In genomic region chr5:163505475-163506457, GRCh38 we compare ENCODE assay signal across 1 cellular context.
TF ChIP-seq lines count a peak whose summit lies in the region.

MAT2B (plus strand) TSS chr5:163505619; CDS start chr5:163505687, 68 bp downstream.

TF ChIP-seq in GM12878, 131 proteins besides CTCF, POLR2A, EP300 and RAD21 (continued from another document and continues in another):
- TF ChIP-seq, protein P1, sequence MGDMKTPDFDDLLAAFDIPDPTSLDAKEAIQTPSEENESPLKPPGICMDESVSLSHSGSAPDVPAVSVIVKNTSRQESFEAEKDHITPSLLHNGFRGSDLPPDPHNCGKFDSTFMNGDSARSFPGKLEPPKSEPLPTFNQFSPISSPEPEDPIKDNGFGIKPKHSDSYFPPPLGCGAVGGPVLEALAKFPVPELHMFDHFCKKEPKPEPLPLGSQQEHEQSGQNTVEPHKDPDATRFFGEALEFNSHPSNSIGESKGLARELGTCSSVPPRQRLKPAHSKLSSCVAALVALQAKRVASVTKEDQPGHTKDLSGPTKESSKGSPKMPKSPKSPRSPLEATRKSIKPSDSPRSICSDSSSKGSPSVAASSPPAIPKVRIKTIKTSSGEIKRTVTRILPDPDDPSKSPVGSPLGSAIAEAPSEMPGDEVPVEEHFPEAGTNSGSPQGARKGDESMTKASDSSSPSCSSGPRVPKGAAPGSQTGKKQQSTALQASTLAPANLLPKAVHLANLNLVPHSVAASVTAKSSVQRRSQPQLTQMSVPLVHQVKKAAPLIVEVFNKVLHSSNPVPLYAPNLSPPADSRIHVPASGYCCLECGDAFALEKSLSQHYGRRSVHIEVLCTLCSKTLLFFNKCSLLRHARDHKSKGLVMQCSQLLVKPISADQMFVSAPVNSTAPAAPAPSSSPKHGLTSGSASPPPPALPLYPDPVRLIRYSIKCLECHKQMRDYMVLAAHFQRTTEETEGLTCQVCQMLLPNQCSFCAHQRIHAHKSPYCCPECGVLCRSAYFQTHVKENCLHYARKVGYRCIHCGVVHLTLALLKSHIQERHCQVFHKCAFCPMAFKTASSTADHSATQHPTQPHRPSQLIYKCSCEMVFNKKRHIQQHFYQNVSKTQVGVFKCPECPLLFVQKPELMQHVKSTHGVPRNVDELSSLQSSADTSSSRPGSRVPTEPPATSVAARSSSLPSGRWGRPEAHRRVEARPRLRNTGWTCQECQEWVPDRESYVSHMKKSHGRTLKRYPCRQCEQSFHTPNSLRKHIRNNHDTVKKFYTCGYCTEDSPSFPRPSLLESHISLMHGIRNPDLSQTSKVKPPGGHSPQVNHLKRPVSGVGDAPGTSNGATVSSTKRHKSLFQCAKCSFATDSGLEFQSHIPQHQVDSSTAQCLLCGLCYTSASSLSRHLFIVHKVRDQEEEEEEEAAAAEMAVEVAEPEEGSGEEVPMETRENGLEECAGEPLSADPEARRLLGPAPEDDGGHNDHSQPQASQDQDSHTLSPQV (IDR thresholded peaks at IDR 0.05) = no peak; the same call in 1 of the 2 replicates
- TF ChIP-seq KDM1A (IDR thresholded peaks at IDR 0.05; ENCODE audit: borderline replicate concordance) = no peak
- no peak for TF ChIP-seq SUPT20H (IDR thresholded peaks at IDR 0.05; ENCODE audit: borderline replicate concordance, control insufficient read depth, low read depth, low read length)
- TF ChIP-seq BACH1 (IDR thresholded peaks at IDR 0.05; ENCODE audit: borderline replicate concordance) = peak; percentile 86
- no peak for TF ChIP-seq USF1 (IDR thresholded peaks at IDR 0.05; ENCODE audit: borderline replicate concordance, extremely low read length, insufficient read depth, low read depth, low read length)
- peak; percentile 75 for TF ChIP-seq SIN3A (IDR thresholded peaks at IDR 0.05; ENCODE audit: low read depth, low read length)
- TF ChIP-seq IKZF1 (conservative IDR thresholded peaks at IDR 0.05) = peak; percentile 91
- peak; percentile 76 for TF ChIP-seq GABPA (IDR thresholded peaks at IDR 0.05; ENCODE audit: low read depth)
- no peak for TF ChIP-seq MTA3 (IDR thresholded peaks at IDR 0.05; ENCODE audit: borderline replicate concordance, low read length)
- no peak for TF ChIP-seq IRF5 (IDR thresholded peaks at IDR 0.05; ENCODE audit: borderline replicate concordance)
- peak; percentile 95 for TF ChIP-seq NBN (IDR thresholded peaks at IDR 0.05)
- TF ChIP-seq YY1 (IDR thresholded peaks at IDR 0.05; ENCODE audit: low read depth, low read length) = peak; percentile 64
- TF ChIP-seq, protein P2, sequence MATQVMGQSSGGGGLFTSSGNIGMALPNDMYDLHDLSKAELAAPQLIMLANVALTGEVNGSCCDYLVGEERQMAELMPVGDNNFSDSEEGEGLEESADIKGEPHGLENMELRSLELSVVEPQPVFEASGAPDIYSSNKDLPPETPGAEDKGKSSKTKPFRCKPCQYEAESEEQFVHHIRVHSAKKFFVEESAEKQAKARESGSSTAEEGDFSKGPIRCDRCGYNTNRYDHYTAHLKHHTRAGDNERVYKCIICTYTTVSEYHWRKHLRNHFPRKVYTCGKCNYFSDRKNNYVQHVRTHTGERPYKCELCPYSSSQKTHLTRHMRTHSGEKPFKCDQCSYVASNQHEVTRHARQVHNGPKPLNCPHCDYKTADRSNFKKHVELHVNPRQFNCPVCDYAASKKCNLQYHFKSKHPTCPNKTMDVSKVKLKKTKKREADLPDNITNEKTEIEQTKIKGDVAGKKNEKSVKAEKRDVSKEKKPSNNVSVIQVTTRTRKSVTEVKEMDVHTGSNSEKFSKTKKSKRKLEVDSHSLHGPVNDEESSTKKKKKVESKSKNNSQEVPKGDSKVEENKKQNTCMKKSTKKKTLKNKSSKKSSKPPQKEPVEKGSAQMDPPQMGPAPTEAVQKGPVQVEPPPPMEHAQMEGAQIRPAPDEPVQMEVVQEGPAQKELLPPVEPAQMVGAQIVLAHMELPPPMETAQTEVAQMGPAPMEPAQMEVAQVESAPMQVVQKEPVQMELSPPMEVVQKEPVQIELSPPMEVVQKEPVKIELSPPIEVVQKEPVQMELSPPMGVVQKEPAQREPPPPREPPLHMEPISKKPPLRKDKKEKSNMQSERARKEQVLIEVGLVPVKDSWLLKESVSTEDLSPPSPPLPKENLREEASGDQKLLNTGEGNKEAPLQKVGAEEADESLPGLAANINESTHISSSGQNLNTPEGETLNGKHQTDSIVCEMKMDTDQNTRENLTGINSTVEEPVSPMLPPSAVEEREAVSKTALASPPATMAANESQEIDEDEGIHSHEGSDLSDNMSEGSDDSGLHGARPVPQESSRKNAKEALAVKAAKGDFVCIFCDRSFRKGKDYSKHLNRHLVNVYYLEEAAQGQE (IDR thresholded peaks at IDR 0.05; ENCODE audit: low read depth, low read length) = no peak
- TF ChIP-seq EGR1 (IDR thresholded peaks at IDR 0.05; ENCODE audit: borderline replicate concordance in 1 of 2, low read depth in 2 of 2, low read length in 2 of 2) = peak in 1 of 2 experiments; percentile 82; a peak in 2 of 3 replicates
- no peak; the same call in 1 of the 2 replicates for TF ChIP-seq RB1 (IDR thresholded peaks at IDR 0.05; ENCODE audit: borderline replicate concordance)
- TF ChIP-seq, protein P3, sequence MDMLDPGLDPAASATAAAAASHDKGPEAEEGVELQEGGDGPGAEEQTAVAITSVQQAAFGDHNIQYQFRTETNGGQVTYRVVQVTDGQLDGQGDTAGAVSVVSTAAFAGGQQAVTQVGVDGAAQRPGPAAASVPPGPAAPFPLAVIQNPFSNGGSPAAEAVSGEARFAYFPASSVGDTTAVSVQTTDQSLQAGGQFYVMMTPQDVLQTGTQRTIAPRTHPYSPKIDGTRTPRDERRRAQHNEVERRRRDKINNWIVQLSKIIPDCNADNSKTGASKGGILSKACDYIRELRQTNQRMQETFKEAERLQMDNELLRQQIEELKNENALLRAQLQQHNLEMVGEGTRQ (IDR thresholded peaks at IDR 0.05; ENCODE audit: borderline replicate concordance, low read depth, low read length) = no peak
- TF ChIP-seq ZBED1 (IDR thresholded peaks at IDR 0.05; ENCODE audit: borderline replicate concordance) = 0 out of 2 replicates have a peak, but pooled peaks have one; percentile 17
- TF ChIP-seq, protein P4, sequence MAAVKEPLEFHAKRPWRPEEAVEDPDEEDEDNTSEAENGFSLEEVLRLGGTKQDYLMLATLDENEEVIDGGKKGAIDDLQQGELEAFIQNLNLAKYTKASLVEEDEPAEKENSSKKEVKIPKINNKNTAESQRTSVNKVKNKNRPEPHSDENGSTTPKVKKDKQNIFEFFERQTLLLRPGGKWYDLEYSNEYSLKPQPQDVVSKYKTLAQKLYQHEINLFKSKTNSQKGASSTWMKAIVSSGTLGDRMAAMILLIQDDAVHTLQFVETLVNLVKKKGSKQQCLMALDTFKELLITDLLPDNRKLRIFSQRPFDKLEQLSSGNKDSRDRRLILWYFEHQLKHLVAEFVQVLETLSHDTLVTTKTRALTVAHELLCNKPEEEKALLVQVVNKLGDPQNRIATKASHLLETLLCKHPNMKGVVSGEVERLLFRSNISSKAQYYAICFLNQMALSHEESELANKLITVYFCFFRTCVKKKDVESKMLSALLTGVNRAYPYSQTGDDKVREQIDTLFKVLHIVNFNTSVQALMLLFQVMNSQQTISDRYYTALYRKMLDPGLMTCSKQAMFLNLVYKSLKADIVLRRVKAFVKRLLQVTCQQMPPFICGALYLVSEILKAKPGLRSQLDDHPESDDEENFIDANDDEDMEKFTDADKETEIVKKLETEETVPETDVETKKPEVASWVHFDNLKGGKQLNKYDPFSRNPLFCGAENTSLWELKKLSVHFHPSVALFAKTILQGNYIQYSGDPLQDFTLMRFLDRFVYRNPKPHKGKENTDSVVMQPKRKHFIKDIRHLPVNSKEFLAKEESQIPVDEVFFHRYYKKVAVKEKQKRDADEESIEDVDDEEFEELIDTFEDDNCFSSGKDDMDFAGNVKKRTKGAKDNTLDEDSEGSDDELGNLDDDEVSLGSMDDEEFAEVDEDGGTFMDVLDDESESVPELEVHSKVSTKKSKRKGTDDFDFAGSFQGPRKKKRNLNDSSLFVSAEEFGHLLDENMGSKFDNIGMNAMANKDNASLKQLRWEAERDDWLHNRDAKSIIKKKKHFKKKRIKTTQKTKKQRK (IDR thresholded peaks at IDR 0.05; ENCODE audit: low read depth, low read length) = no peak
- TF ChIP-seq, protein P5, sequence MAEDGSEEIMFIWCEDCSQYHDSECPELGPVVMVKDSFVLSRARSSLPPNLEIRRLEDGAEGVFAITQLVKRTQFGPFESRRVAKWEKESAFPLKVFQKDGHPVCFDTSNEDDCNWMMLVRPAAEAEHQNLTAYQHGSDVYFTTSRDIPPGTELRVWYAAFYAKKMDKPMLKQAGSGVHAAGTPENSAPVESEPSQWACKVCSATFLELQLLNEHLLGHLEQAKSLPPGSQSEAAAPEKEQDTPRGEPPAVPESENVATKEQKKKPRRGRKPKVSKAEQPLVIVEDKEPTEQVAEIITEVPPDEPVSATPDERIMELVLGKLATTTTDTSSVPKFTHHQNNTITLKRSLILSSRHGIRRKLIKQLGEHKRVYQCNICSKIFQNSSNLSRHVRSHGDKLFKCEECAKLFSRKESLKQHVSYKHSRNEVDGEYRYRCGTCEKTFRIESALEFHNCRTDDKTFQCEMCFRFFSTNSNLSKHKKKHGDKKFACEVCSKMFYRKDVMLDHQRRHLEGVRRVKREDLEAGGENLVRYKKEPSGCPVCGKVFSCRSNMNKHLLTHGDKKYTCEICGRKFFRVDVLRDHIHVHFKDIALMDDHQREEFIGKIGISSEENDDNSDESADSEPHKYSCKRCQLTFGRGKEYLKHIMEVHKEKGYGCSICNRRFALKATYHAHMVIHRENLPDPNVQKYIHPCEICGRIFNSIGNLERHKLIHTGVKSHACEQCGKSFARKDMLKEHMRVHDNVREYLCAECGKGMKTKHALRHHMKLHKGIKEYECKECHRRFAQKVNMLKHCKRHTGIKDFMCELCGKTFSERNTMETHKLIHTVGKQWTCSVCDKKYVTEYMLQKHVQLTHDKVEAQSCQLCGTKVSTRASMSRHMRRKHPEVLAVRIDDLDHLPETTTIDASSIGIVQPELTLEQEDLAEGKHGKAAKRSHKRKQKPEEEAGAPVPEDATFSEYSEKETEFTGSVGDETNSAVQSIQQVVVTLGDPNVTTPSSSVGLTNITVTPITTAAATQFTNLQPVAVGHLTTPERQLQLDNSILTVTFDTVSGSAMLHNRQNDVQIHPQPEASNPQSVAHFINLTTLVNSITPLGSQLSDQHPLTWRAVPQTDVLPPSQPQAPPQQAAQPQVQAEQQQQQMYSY (CRISPR knock-in tag; IDR thresholded peaks at IDR 0.05) = no peak
- no peak for TF ChIP-seq NR2C2 (IDR thresholded peaks at IDR 0.05; ENCODE audit: borderline replicate concordance, control insufficient read depth, insufficient read length, low read depth)
- peak; percentile 91 for TF ChIP-seq E4F1 (IDR thresholded peaks at IDR 0.05; ENCODE audit: borderline replicate concordance, partially characterized antibody)
- TF ChIP-seq MTA2 (IDR thresholded peaks at IDR 0.05; ENCODE audit: low read depth) = peak; percentile 27
- no peak for TF ChIP-seq SUZ12 (IDR thresholded peaks at IDR 0.05; ENCODE audit: unreplicated experiment)
- peak; percentile 86 for TF ChIP-seq ZNF207 (IDR thresholded peaks at IDR 0.05; ENCODE audit: borderline replicate concordance)
- peak; percentile 75 for TF ChIP-seq HDAC6 (IDR thresholded peaks at IDR 0.05; ENCODE audit: unreplicated experiment)
- TF ChIP-seq, protein P6, sequence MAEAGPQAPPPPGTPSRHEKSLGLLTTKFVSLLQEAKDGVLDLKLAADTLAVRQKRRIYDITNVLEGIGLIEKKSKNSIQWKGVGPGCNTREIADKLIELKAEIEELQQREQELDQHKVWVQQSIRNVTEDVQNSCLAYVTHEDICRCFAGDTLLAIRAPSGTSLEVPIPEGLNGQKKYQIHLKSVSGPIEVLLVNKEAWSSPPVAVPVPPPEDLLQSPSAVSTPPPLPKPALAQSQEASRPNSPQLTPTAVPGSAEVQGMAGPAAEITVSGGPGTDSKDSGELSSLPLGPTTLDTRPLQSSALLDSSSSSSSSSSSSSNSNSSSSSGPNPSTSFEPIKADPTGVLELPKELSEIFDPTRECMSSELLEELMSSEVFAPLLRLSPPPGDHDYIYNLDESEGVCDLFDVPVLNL (IDR thresholded peaks at IDR 0.05; ENCODE audit: low read depth, low read length) = peak; percentile 19; the same call in 1 of the 2 replicates
- peak; percentile 89 for TF ChIP-seq ZSCAN29 (IDR thresholded peaks at IDR 0.05)
- TF ChIP-seq BCL11A (IDR thresholded peaks at IDR 0.05; ENCODE audit: low read depth, low read length) = peak; percentile 25; the same call in 1 of the 2 replicates
- TF ChIP-seq WRNIP1 (IDR thresholded peaks at IDR 0.05; ENCODE audit: borderline replicate concordance, low read depth, low read length) = no peak
- no peak for TF ChIP-seq IRF4 (IDR thresholded peaks at IDR 0.05; ENCODE audit: low read depth, low read length)
- TF ChIP-seq ZNF217 (IDR thresholded peaks at IDR 0.05) = no peak
- peak; percentile 77 for TF ChIP-seq NR2F1 (conservative IDR thresholded peaks at IDR 0.05)
- TF ChIP-seq DPF2 (IDR thresholded peaks at IDR 0.05) = 0 out of 2 replicates have a peak, but pooled peaks have one; percentile 50
